In genomic region chr13:99256709-99257108, GRCh38 we compare ENCODE assay signal across 13 cellular contexts. TPM values are rescaled to one million over a fixed set of nuclear protein-coding genes. Genes with fewer than 3 reads are reported as not detected.
A peak's percentile ranks its signal among the peaks of the same experiment; 100 is the strongest.
DNase-seq lines count a peak whose midpoint lies in the region; ATAC-seq, FAIRE-seq and TF ChIP-seq lines count a peak whose summit lies in the region.
"Had no signal": no experiment of that assay in that cellular context is flagged by ENCODE, and none has a peak within 500 bp of the region (broad histone marks: within the 10 kb centered on the region; RNA-seq: fewer than 3 reads in every experiment).

No MANE protein-coding gene starts in this region.

- TF ChIP-seq CTCF in WTC11 (IDR thresholded peaks at IDR 0.05): no peak
- no peak for TF ChIP-seq CTCF in fibroblast of villous mesenchyme (IDR thresholded peaks at IDR 0.05; ENCODE audit: insufficient read depth, low read depth, low read length)
- no peak for TF ChIP-seq CTCF in GM20000 (IDR thresholded peaks at IDR 0.05; ENCODE audit: extremely low read depth, missing control alignments)

- H3K27me3 Mint-ChIP-seq in WTC11 (ENCODE audit: low read depth): no peaks in the 10 kb centered on the region

- no peak overlapping the region for H3K4me3 Mint-ChIP-seq in WTC11

- POLR2A ChIA-PET in WTC11 (lab: Charles Lee): no interaction called here

- H3K36me3 Mint-ChIP-seq in WTC11: no peaks in the 10 kb centered on the region

- CTCF ChIA-PET in WTC11 (lab: Charles Lee): interaction anchor here (1.2 to 1.7 kb wide), 2 partner anchors 9 kb away, joined by 4 to 7 read pairs; no protein-coding TSS in a partner anchor

- DNase-seq in AG20443 (ENCODE audit: low spot score): peak; percentile 61
- DNase-seq in GM19239 (ENCODE audit: insufficient read length, low spot score): no peak
- DNase-seq in WTC11 (ENCODE audit: low spot score): no peak
- DNase-seq in fibroblast of villous mesenchyme (ENCODE audit: low read depth): peak; percentile 50
- no peak for DNase-seq in NCI-H2196 treated with DMSO at 0.1 percent for 48 hours (lab: John Stamatoyannopoulos, UW; ENCODE audit: unreplicated experiment)
- no peak for DNase-seq in activated effector memory CD4-positive, alpha-beta T cell treated with anti-CD3 and anti-CD28 coated beads, Interleukin-2, amount 50 U/mL, for 16 hours
- DNase-seq in GM20000 (ENCODE audit: low spot score): no peak
- DNase-seq: NCI-H2171, upper lobe of right lung had no signal

- H3K27ac Mint-ChIP-seq in WTC11: 0 out of 2 replicates have a peak overlapping the region, but pooled peaks have one; percentile 63

- ATAC-seq in WTC11: no peak
- no peak for ATAC-seq in GM19463 (IDR thresholded peaks at IDR 0.05; ENCODE audit: unreplicated experiment)
- ATAC-seq: upper lobe of right lung had no signal

- no peak overlapping the region for H3K4me3 ChIP-seq in fibroblast of villous mesenchyme (ENCODE audit: low read depth, low read length)
- H3K4me3 ChIP-seq: SJSA1, upper lobe of right lung had no signal

- H3K9me3 Mint-ChIP-seq in WTC11: no peaks in the 10 kb centered on the region

- peaks cover 9% of the 10 kb centered on the region for H3K4me1 Mint-ChIP-seq in WTC11

- peak; percentile 90 for FAIRE-seq in GM19239 (lab: Jason Lieb, UNC)

TF ChIP-seq in WTC11, 78 proteins besides CTCF, POLR2A, EP300 and RAD21:
- TF ChIP-seq, protein P1, sequence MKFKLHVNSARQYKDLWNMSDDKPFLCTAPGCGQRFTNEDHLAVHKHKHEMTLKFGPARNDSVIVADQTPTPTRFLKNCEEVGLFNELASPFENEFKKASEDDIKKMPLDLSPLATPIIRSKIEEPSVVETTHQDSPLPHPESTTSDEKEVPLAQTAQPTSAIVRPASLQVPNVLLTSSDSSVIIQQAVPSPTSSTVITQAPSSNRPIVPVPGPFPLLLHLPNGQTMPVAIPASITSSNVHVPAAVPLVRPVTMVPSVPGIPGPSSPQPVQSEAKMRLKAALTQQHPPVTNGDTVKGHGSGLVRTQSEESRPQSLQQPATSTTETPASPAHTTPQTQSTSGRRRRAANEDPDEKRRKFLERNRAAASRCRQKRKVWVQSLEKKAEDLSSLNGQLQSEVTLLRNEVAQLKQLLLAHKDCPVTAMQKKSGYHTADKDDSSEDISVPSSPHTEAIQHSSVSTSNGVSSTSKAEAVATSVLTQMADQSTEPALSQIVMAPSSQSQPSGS (CRISPR knock-in tag; IDR thresholded peaks at IDR 0.05; ENCODE audit: borderline replicate concordance, low read depth): no peak
- TF ChIP-seq SMAD4 (CRISPR knock-in tag; IDR thresholded peaks at IDR 0.05) (no peak), ZNF512 (CRISPR knock-in tag; IDR thresholded peaks at IDR 0.05; ENCODE audit: borderline replicate concordance) (no peak), EMX1 (CRISPR knock-in tag; IDR thresholded peaks at IDR 0.05) (no peak), NR1H2 (CRISPR knock-in tag; IDR thresholded peaks at IDR 0.05) (no peak), FOXK1 (CRISPR knock-in tag; IDR thresholded peaks at IDR 0.05) (no peak), ZBTB21 (CRISPR knock-in tag; IDR thresholded peaks at IDR 0.05; ENCODE audit: borderline replicate concordance) (no peak), SMAD3 (CRISPR knock-in tag; IDR thresholded peaks at IDR 0.05; ENCODE audit: borderline replicate concordance) (no peak), RORB (CRISPR knock-in tag; IDR thresholded peaks at IDR 0.05) (no peak), ZNF671 (CRISPR knock-in tag; IDR thresholded peaks at IDR 0.05) (no peak)
- TF ChIP-seq, protein P2, sequence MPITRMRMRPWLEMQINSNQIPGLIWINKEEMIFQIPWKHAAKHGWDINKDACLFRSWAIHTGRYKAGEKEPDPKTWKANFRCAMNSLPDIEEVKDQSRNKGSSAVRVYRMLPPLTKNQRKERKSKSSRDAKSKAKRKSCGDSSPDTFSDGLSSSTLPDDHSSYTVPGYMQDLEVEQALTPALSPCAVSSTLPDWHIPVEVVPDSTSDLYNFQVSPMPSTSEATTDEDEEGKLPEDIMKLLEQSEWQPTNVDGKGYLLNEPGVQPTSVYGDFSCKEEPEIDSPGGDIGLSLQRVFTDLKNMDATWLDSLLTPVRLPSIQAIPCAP (CRISPR knock-in tag; IDR thresholded peaks at IDR 0.05): no peak

RNA-seq across cellular contexts. Expression of gene GPR18, which starts 1.5 kb away (rescaled TPM):
- total RNA-seq in WTC11 (2021) (0.09 TPM in 1 of 3 replicates, not detected in the others), fibroblast of villous mesenchyme (not detected in 2 replicates)
- total RNA-seq: dermis microvascular lymphatic vessel endothelial cell, osteocyte, SJSA1 had no signal

RNA-seq across cellular contexts. Expression of gene GPR183, which starts 50.5 kb away (rescaled TPM):
- total RNA-seq in WTC11 (2021): 0.13 to 0.14 TPM in 2 of 3 replicates, not detected in the other
- total RNA-seq in fibroblast of villous mesenchyme: 0.86 and 4.5 TPM in 2 replicates

RNA-seq across cellular contexts. Expression of gene UBAC2, which starts 56.1 kb away (rescaled TPM):
- total RNA-seq in WTC11 (2021) (64.7 to 72.4 TPM (median 71.3 TPM) in 3 replicates), fibroblast of villous mesenchyme (30.0 and 45.3 TPM in 2 replicates)

Comparison
In these comparisons a context has a peak if more than half of its experiments do, and no peak if none do; other contexts are left out.
1. DNase-seq: peak in AG20443 (single experiment) and fibroblast of villous mesenchyme (single experiment); none in GM19239 (single experiment), WTC11 (single experiment), NCI-H2196 treated with DMSO at 0.1 percent for 48 hours (single experiment), activated effector memory CD4-positive, alpha-beta T cell treated with anti-CD3 and anti-CD28 coated beads, Interleukin-2, amount 50 U/mL, for 16 hours (single experiment) and GM20000 (single experiment).